ENCODE assay signal across 8 cellular contexts in the genomic region with DNA sequence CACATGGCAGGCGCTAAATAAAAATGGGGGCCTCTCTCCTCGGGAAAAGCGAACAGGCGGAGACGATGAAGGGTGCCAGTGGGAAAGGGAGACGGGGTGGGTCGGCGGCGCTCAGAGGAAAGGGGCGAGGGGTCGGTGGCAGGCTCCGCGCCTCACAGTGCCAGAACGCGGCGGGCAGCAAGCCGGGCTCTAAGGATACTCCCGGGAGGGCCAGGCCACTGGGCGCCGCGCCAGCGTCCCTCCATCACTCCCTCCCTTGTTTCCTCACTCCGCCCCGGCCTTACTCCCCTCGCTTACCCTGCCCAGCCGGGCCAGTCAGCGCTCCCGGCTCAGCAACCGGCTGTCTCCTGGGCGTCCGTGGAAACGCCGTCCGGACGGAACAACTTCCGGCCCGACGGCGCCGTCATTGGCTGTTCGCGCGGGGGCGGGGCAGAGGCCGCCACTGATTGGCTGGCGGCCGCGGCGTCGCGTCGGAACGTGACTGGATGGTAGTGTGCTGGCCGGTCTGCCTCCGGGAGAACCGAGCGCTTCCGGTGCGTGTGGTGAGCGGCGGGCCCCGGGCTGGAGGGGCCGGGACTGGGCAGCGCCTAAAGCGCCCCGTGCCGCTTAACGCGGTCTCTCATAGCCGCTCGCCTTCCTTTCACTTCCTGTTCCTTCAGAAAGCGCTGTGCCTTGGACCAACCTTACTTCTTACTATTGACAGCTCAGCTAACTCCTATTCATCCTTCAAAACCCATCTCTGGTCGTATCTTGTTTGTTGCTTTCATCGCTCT. TPM values are rescaled to one million over a fixed set of nuclear protein-coding genes. Genes with fewer than 3 reads are reported as not detected.
DNase-seq lines count a peak whose midpoint lies in the region; ATAC-seq, FAIRE-seq and TF ChIP-seq lines count a peak whose summit lies in the region.

A gene (plus strand): TSS at position 523 of the 773 bp plus-strand sequence.

- ATAC-seq in HG02798 (IDR thresholded peaks at IDR 0.05; ENCODE audit: poor library complexity, unreplicated experiment): peak; percentile 88
- ATAC-seq in activated naive CD8-positive, alpha-beta T cell treated with anti-CD3 and anti-CD28 coated beads, Interleukin-2, amount 50 U/mL, for 24 hours: peak; percentile 86

- no peaks in the 10 kb centered on the region for H3K36me3 ChIP-seq in cardiac muscle cell

- peak within 1 kb of the TSS; percentile 88 for H3K27ac ChIP-seq in cardiac muscle cell

- H3K27me3 ChIP-seq in cardiac muscle cell: no peaks in the 10 kb centered on the region

- peaks cover 56% of the 10 kb centered on the region for H3K4me1 Mint-ChIP-seq in activated naive CD8-positive, alpha-beta T cell treated with anti-CD3 and anti-CD28 coated beads, Interleukin-2, amount 50 U/mL, for 24 hours
- H3K4me1 Mint-ChIP-seq in type B pancreatic cell (ENCODE audit: unreplicated experiment): peaks cover 39% of the 10 kb centered on the region

- H3K27me3 Mint-ChIP-seq in activated naive CD8-positive, alpha-beta T cell treated with anti-CD3 and anti-CD28 coated beads, Interleukin-2, amount 50 U/mL, for 24 hours: no peaks in the 10 kb centered on the region
- H3K27me3 Mint-ChIP-seq in type B pancreatic cell: no peaks in the 10 kb centered on the region

- peak within 1 kb of the TSS; percentile 99 for H3K4me3 Mint-ChIP-seq in activated naive CD8-positive, alpha-beta T cell treated with anti-CD3 and anti-CD28 coated beads, Interleukin-2, amount 50 U/mL, for 24 hours
- peak within 1 kb of the TSS; percentile 97 for H3K4me3 Mint-ChIP-seq in type B pancreatic cell

- peak within 1 kb of the TSS; percentile 100 for H3K27ac Mint-ChIP-seq in activated naive CD8-positive, alpha-beta T cell treated with anti-CD3 and anti-CD28 coated beads, Interleukin-2, amount 50 U/mL, for 24 hours
- H3K27ac Mint-ChIP-seq in type B pancreatic cell: peak within 1 kb of the TSS; percentile 98

- H3K9me3 ChIP-seq in cardiac muscle cell (ENCODE audit: low read depth): no peaks in the 10 kb centered on the region

- peak; percentile 78 for DNase-seq in GM12891 (ENCODE audit: insufficient read length, low spot score)
- DNase-seq in NCI-H1417 treated with DMSO at 0.1 percent for 48 hours (lab: John Stamatoyannopoulos, UW): peak; percentile 89
- peak; percentile 75 to 91 for DNase-seq in SW 1271 (lab: John Stamatoyannopoulos, UW)
- peak; percentile 95 for DNase-seq in activated naive CD8-positive, alpha-beta T cell treated with anti-CD3 and anti-CD28 coated beads, Interleukin-2, amount 50 U/mL, for 24 hours
- peak; percentile 97 to 99 for DNase-seq in cardiac muscle cell (ENCODE audit: low read depth in 1 of 2, low spot score in 1 of 2)
- peak; percentile 90 for DNase-seq in pons (ENCODE audit: low spot score)
- DNase-seq in type B pancreatic cell (ENCODE audit: extremely low spot score, unreplicated experiment): peak; percentile 98

- peaks cover 7% of the 10 kb centered on the region for H3K4me1 ChIP-seq in cardiac muscle cell (ENCODE audit: low read depth)

- peak; percentile 96 for FAIRE-seq in GM12891 (lab: Jason Lieb, UNC)

- H3K36me3 Mint-ChIP-seq in activated naive CD8-positive, alpha-beta T cell treated with anti-CD3 and anti-CD28 coated beads, Interleukin-2, amount 50 U/mL, for 24 hours (ENCODE audit: low read depth): peaks cover 43% of the 10 kb centered on the region
- peaks cover 10% of the 10 kb centered on the region for H3K36me3 Mint-ChIP-seq in type B pancreatic cell

- no peaks in the 10 kb centered on the region for H3K9me3 Mint-ChIP-seq in activated naive CD8-positive, alpha-beta T cell treated with anti-CD3 and anti-CD28 coated beads, Interleukin-2, amount 50 U/mL, for 24 hours
- no peaks in the 10 kb centered on the region for H3K9me3 Mint-ChIP-seq in type B pancreatic cell

- H3K4me3 ChIP-seq in cardiac muscle cell: peak within 1 kb of the TSS; percentile 75

- TF ChIP-seq POLR2A in GM12891 (IDR thresholded peaks at IDR 0.05; ENCODE audit: low read depth, low read length): peak; percentile 89

- TF ChIP-seq CTCF in cardiac muscle cell (IDR thresholded peaks at IDR 0.05; ENCODE audit: low read depth, low read length) (no peak), type B pancreatic cell (conservative IDR thresholded peaks at IDR 0.05) (no peak)

TF ChIP-seq in GM12891, 5 proteins besides CTCF, POLR2A, EP300 and RAD21:
- TF ChIP-seq SPI1 (IDR thresholded peaks at IDR 0.05; ENCODE audit: low read depth, low read length): peak; percentile 83
- TF ChIP-seq PAX5 (IDR thresholded peaks at IDR 0.05; ENCODE audit: insufficient read depth, low read length, severe bottlenecking): no peak
- peak; percentile 77; the same call in 1 of the 2 replicates for TF ChIP-seq POLR2AphosphoS5 (IDR thresholded peaks at IDR 0.05; ENCODE audit: low read depth, low read length)
- TF ChIP-seq POU2F2 (IDR thresholded peaks at IDR 0.05; ENCODE audit: low read depth, low read length): no peak
- TF ChIP-seq TAF1 (IDR thresholded peaks at IDR 0.05; ENCODE audit: low read depth, low read length): peak; percentile 79

RNA-seq across cellular contexts. Expression of the gene that starts here (rescaled TPM):
- polyA plus RNA-seq in GM12891 (2012; ENCODE audit: low read depth, missing spikeins): 3.7 TPM
- 13.1 and 17.2 TPM in 2 replicates for total RNA-seq in cardiac muscle cell
- 14.1 and 22.0 TPM in 2 replicates for polyA plus RNA-seq in cardiac muscle cell
- total RNA-seq in type B pancreatic cell (ENCODE audit: low replicate concordance): 9.6 and 11.3 TPM in 2 replicates

Comparison
In these comparisons a context has a peak if more than half of its experiments do, and no peak if none do; other contexts are left out.
1. Peak in every context shown above with its lines: DNase-seq, ATAC-seq, H3K4me3 ChIP-seq and H3K27ac ChIP-seq.